In the genomic region with DNA sequence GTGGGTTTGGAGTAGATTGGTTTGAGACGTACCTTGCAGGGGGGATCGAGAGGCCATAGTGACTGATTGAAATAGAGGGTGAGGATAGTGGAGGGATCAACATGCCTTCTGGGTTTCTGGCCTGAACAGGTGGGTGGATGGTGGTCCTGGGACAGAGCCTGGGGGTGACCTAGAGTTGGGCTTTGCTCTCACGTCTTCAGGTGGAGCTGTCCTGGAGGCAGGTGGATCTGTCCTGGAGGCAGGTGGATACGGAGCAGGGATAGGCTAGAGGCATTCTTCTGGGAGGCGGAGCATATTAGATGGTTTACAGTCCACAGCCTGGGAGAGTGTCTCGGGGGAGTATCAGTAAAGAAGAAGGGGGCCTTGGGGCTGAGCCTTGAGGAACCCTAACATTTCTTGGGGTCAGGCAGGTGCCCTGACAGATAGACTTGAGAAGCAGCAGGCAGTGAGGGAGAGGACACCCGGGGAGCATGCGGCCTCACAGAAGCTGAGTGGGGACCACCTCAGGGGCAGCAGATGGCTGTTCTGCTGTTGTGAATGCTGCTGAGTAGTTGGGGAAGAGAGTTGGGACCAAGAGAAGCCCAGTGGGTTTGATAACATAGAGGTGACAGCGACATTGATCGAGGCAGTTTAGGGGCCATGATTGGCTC, we compare ENCODE assay signal across 1 cellular context.
A peak's percentile ranks its signal among the peaks of the same experiment; 100 is the strongest.
TF ChIP-seq lines count a peak whose summit lies in the region.

No MANE protein-coding gene starts in this region.

TF ChIP-seq in HepG2, 621 proteins besides CTCF, POLR2A, EP300 and RAD21:
- TF ChIP-seq, protein P1, sequence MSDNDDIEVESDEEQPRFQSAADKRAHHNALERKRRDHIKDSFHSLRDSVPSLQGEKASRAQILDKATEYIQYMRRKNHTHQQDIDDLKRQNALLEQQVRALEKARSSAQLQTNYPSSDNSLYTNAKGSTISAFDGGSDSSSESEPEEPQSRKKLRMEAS (IDR thresholded peaks at IDR 0.05), result 0 out of 2 replicates have a peak, but pooled peaks have one; percentile 16
- TF ChIP-seq TERF1 (CRISPR knock-in tag; IDR thresholded peaks at IDR 0.05), result 0 out of 2 replicates have a peak, but pooled peaks have one; percentile 34
- no peak for TF ChIP-seq MBD4 (IDR thresholded peaks at IDR 0.05; ENCODE audit: borderline replicate concordance, low read length)
